Comparison of ENCODE assay signal across 17 cellular contexts in genomic region chr14:47057364-47057763, GRCh38.
"Had no signal": no experiment of that assay in that cellular context is flagged by ENCODE, and none has a peak within 500 bp of the region (broad histone marks: within the 10 kb centered on the region; RNA-seq: fewer than 3 reads in every experiment).

No MANE protein-coding gene starts in this region.

- H3K4me3 ChIP-seq: coronary artery, dorsolateral prefrontal cortex, esophagus muscularis mucosa, gastroesophageal sphincter, heart left ventricle, hepatocyte, left lung, lower lobe of right lung had no signal

- H3K4me2 ChIP-seq: hepatocyte had no signal

- H3K9me3 ChIP-seq: esophagus muscularis mucosa, gastroesophageal sphincter, heart left ventricle, left lung, lower lobe of right lung had no signal

- H3K27ac ChIP-seq: coronary artery, dorsolateral prefrontal cortex, esophagus muscularis mucosa, foreskin keratinocyte, gastroesophageal sphincter, heart left ventricle, hepatocyte, left lung, lower lobe of right lung had no signal

- H2AFZ ChIP-seq: hepatocyte had no signal

- H3K4me1 ChIP-seq: esophagus muscularis mucosa, foreskin keratinocyte, gastroesophageal sphincter, heart left ventricle, left lung, lower lobe of right lung had no signal

- DNase-seq: dermis blood vessel endothelial cell; dorsolateral prefrontal cortex; effector CD4-positive, alpha-beta T cell; effector memory CD4-positive, alpha-beta T cell; foreskin keratinocyte; hypothalamus; left cardiac atrium; left lung; left ventricle myocardium superior; lower lobe of right lung; mesendoderm; midbrain had no signal

- H3K27me3 ChIP-seq: dorsolateral prefrontal cortex, esophagus muscularis mucosa, foreskin keratinocyte, gastroesophageal sphincter, heart left ventricle, hepatocyte, left lung had no signal

- H3K36me3 ChIP-seq: esophagus muscularis mucosa, gastroesophageal sphincter, heart left ventricle, left lung, lower lobe of right lung had no signal

- H3K79me2 ChIP-seq: hepatocyte had no signal
